Comparison of ENCODE assay signal across 9 cellular contexts in genomic region chr7:55018361-55019328, GRCh38. TPM values are rescaled to one million over a fixed set of nuclear protein-coding genes. Genes with fewer than 3 reads are reported as not detected.
A peak's percentile ranks its signal among the peaks of the same experiment; 100 is the strongest.
DNase-seq lines count a peak whose midpoint lies in the region; ATAC-seq, FAIRE-seq and TF ChIP-seq lines count a peak whose summit lies in the region.
"Had no signal": no experiment of that assay in that cellular context is flagged by ENCODE, and none has a peak within 500 bp of the region (broad histone marks: within the 10 kb centered on the region; RNA-seq: fewer than 3 reads in every experiment).

Gene EGFR (plus strand): TSS chr7:55019017. CDS start chr7:55019278, 261 bp downstream.

- POLR2A ChIA-PET in SK-N-SH (lab: Yijun Ruan, JAX): interaction anchor here (0.5 to 1.5 kb wide), 2 partner anchors 155 to 236 kb away, joined by 3 to 4 read pairs; no protein-coding TSS in a partner anchor

- H2AFZ ChIP-seq in SK-N-SH (ENCODE audit: low read depth): peak within 1 kb of the TSS; percentile 88; the same call in 1 of the 2 replicates

- peak; percentile 91 for FAIRE-seq in urothelium cell line (lab: Jason Lieb, UNC)

- TF ChIP-seq CTCF in SK-N-SH (IDR thresholded peaks at IDR 0.05) (no peak), fibroblast of mammary gland (conservative IDR thresholded peaks at IDR 0.05; ENCODE audit: control insufficient read depth, insufficient read depth, low read depth, low read length) (no peak)

- H3K27me3 Mint-ChIP-seq in stimulated activated naive CD8-positive, alpha-beta T cell treated with anti-CD3 and anti-CD28 coated beads, Interleukin-15, amount 100 ng/mL, for 72 hours: peaks cover 81% of the 10 kb centered on the region

- peaks cover 38% of the 10 kb centered on the region for H4K20me1 ChIP-seq in SK-N-SH (ENCODE audit: insufficient read depth)

- TF ChIP-seq RAD21 in SK-N-SH (IDR thresholded peaks at IDR 0.05; ENCODE audit: low read length): no peak

- no peak for TF ChIP-seq EP300 in SK-N-SH (IDR thresholded peaks at IDR 0.05; ENCODE audit: borderline replicate concordance in 1 of 2, low read depth in 1 of 2, low read length in 1 of 2)

- H3F3A ChIP-seq in SK-N-SH (replicated peaks; ENCODE audit: insufficient read depth): peaks cover 6% of the 10 kb centered on the region

- H3K4me3 Mint-ChIP-seq in stimulated activated naive CD8-positive, alpha-beta T cell treated with anti-CD3 and anti-CD28 coated beads, Interleukin-15, amount 100 ng/mL, for 72 hours: peak within 1 kb of the TSS; percentile 22 to 54
- H3K4me3 Mint-ChIP-seq: activated naive CD8-positive, alpha-beta T cell treated with anti-CD3 and anti-CD28 coated beads, Interleukin-2, amount 10 ng/mL, durations not matched to agents 7 days and 5 days had no signal

- ATAC-seq in stimulated activated naive CD8-positive, alpha-beta T cell treated with anti-CD3 and anti-CD28 coated beads, Interleukin-15, amount 100 ng/mL, for 72 hours: peak; percentile 44
- no peak for ATAC-seq in stimulated activated naive CD8-positive, alpha-beta T cell treated with anti-CD3 and anti-CD28 coated beads, Interleukin-15, Interleukin-2, amounts not matched to agents 100 U/mL and 50 U/mL, for 24 hours

- H3K36me3 ChIP-seq in SK-N-SH (replicated peaks in 1 of 2; ENCODE audit: control insufficient read depth in 1 of 2, insufficient read depth in 2 of 2, low read length in 1 of 2) (peaks cover 2 to 26% of the 10 kb centered on the region in 2 experiments), mucosa of stomach (ENCODE audit: control insufficient read depth, insufficient read depth, low read length) (no peaks in the 10 kb centered on the region)

- H3K27ac ChIP-seq in SK-N-SH (ENCODE audit: low read depth in 2 of 2, low read length in 1 of 2): peak within 1 kb of the TSS; percentile 53 to 67

- no peaks in the 10 kb centered on the region for H3K27me3 ChIP-seq in SK-N-SH (ENCODE audit: insufficient read depth)
- H3K27me3 ChIP-seq in mucosa of stomach (ENCODE audit: control insufficient read depth, insufficient read depth, low read length): peaks cover 6% of the 10 kb centered on the region

- no peaks in the 10 kb centered on the region for H3K9me3 Mint-ChIP-seq in stimulated activated naive CD8-positive, alpha-beta T cell treated with anti-CD3 and anti-CD28 coated beads, Interleukin-15, amount 100 ng/mL, for 72 hours

- 14% methylated on average over 92 of the region's 98 CpGs for WGBS in SK-N-SH (ENCODE audit: low lambda C conversion rate)

- peak within 1 kb of the TSS; percentile 83 for H3K4me2 ChIP-seq in SK-N-SH

- peak within 1 kb of the TSS; percentile 80 for H3K9ac ChIP-seq in SK-N-SH
- H3K9ac ChIP-seq in mucosa of stomach (ENCODE audit: low read length): peak within 1 kb of the TSS; percentile 82

- H3K4me3 ChIP-seq in SK-N-SH (ENCODE audit: low read depth in 2 of 2, low read length in 1 of 2): peak within 1 kb of the TSS; percentile 83 to 94
- H3K4me3 ChIP-seq in fibroblast of mammary gland (ENCODE audit: control insufficient read depth, low read depth, low read length): peak within 1 kb of the TSS; percentile 70
- peak within 1 kb of the TSS; percentile 45 for H3K4me3 ChIP-seq in mucosa of stomach (ENCODE audit: low read length)

- H3K27ac Mint-ChIP-seq in stimulated activated naive CD8-positive, alpha-beta T cell treated with anti-CD3 and anti-CD28 coated beads, Interleukin-15, amount 100 ng/mL, for 72 hours: peak within 1 kb of the TSS in 1 of 2 donors; percentile 76
- H3K27ac Mint-ChIP-seq: activated naive CD8-positive, alpha-beta T cell treated with anti-CD3 and anti-CD28 coated beads, Interleukin-2, amount 10 ng/mL, durations not matched to agents 7 days and 5 days had no signal

- no peaks in the 10 kb centered on the region for H3K9me2 ChIP-seq in SK-N-SH

- H3K9me3 ChIP-seq in SK-N-SH: no peaks in the 10 kb centered on the region
- H3K9me3 ChIP-seq in mucosa of stomach (ENCODE audit: control insufficient read depth, low read length): no peaks in the 10 kb centered on the region

- no peaks in the 10 kb centered on the region for H3K4me1 Mint-ChIP-seq in stimulated activated naive CD8-positive, alpha-beta T cell treated with anti-CD3 and anti-CD28 coated beads, Interleukin-15, amount 100 ng/mL, for 72 hours
- H3K4me1 Mint-ChIP-seq: activated naive CD8-positive, alpha-beta T cell treated with anti-CD3 and anti-CD28 coated beads, Interleukin-2, amount 10 ng/mL, durations not matched to agents 7 days and 5 days had no signal

- DNase-seq in stimulated activated naive CD8-positive, alpha-beta T cell treated with anti-CD3 and anti-CD28 coated beads, Interleukin-15, amount 100 ng/mL, for 72 hours: no peak
- no peak for DNase-seq in stimulated activated naive CD8-positive, alpha-beta T cell treated with anti-CD3 and anti-CD28 coated beads, Interleukin-15, Interleukin-2, amounts not matched to agents 100 U/mL and 50 U/mL, for 24 hours
- DNase-seq in SK-N-SH: peak; percentile 91
- peak; percentile 75 for DNase-seq in fibroblast of mammary gland (ENCODE audit: low read depth)
- peak; percentile 82 for DNase-seq in urothelium cell line (ENCODE audit: low spot score)
- no peak for DNase-seq in activated CD4-positive, alpha-beta T cell treated with anti-CD3 and anti-CD28 coated beads, Interleukin-2, amount 50 U/mL, for 4 hours
- DNase-seq in NCI-H2171 treated with DMSO at 0.1 percent for 48 hours (lab: John Stamatoyannopoulos, UW): no peak
- DNase-seq: activated naive CD8-positive, alpha-beta T cell treated with anti-CD3 and anti-CD28 coated beads, Interleukin-2, amount 10 ng/mL, durations not matched to agents 7 days and 5 days had no signal

- H3K4me1 ChIP-seq in SK-N-SH (ENCODE audit: control insufficient read depth in 1 of 2, insufficient read depth in 2 of 2, low read depth in 1 of 2, low read length in 1 of 2): peaks cover 4 to 13% of the 10 kb centered on the region in 2 experiments; a peak in 2 of 4 replicates
- H3K4me1 ChIP-seq in mucosa of stomach (ENCODE audit: control insufficient read depth, insufficient read depth, low read length): peaks cover 4% of the 10 kb centered on the region

- CTCF ChIA-PET in SK-N-SH (lab: Yijun Ruan, JAX): interaction anchor here (0.7 to 6.1 kb wide), 10 partner anchors 13 to 244 kb away, joined by 3 to 61 read pairs (median 4); no protein-coding TSS in a partner anchor

- peaks cover 54% of the 10 kb centered on the region for H3K79me2 ChIP-seq in SK-N-SH (ENCODE audit: insufficient read depth)

TF ChIP-seq in SK-N-SH, 30 proteins besides CTCF, POLR2A, EP300 and RAD21 (continues in another document):
- TF ChIP-seq GATA2 (CRISPR knock-in tag; IDR thresholded peaks at IDR 0.05) (no peak), FOXJ3 (CRISPR knock-in tag; IDR thresholded peaks at IDR 0.05) (no peak), PBX3 (IDR thresholded peaks at IDR 0.05) (no peak), USF1 (IDR thresholded peaks at IDR 0.05; ENCODE audit: borderline replicate concordance, low read depth) (no peak), NRF1 (IDR thresholded peaks at IDR 0.05; ENCODE audit: low read depth, low read length) (peak; percentile 45), ELF1 (IDR thresholded peaks at IDR 0.05) (no peak), MAX (IDR thresholded peaks at IDR 0.05; ENCODE audit: low read depth) (peak; percentile 65), IRF3 (IDR thresholded peaks at IDR 0.05; ENCODE audit: low read depth, low read length) (no peak), MXI1 (IDR thresholded peaks at IDR 0.05; ENCODE audit: low read depth, low read length) (no peak), JUND (IDR thresholded peaks at IDR 0.05) (no peak), RXRA (IDR thresholded peaks at IDR 0.05; ENCODE audit: borderline replicate concordance, low read depth) (no peak), NFIC (IDR thresholded peaks at IDR 0.05; ENCODE audit: borderline replicate concordance) (no peak), TAF1 (IDR thresholded peaks at IDR 0.05; ENCODE audit: borderline replicate concordance, low read depth, low read length) (peak; percentile 49), GABPA (IDR thresholded peaks at IDR 0.05; ENCODE audit: low read depth) (no peak), FOSL2 (IDR thresholded peaks at IDR 0.05; ENCODE audit: borderline replicate concordance, low read depth) (no peak), FOXM1 (IDR thresholded peaks at IDR 0.05; ENCODE audit: low read depth) (no peak)

RNA-seq across cellular contexts. Expression of gene EGFR, which starts in this region (rescaled TPM):
- 30.7 and 37.6 TPM in 2 replicates for polyA plus RNA-seq in SK-N-SH (2012; rRNA removed)
- 28.1 and 35.5 TPM in 2 replicates for polyA plus RNA-seq in SK-N-SH (2012; cell fraction: cytosol; rRNA removed)
- 63.1 and 73.2 TPM in 2 replicates for polyA plus RNA-seq in SK-N-SH (2012; cell fraction: nucleus; rRNA removed)

Comparison
In these comparisons a context has a peak if more than half of its experiments do, and no peak if none do; other contexts are left out.
1. DNase-seq: peak in SK-N-SH (single experiment), fibroblast of mammary gland (single experiment) and urothelium cell line (single experiment); none in stimulated activated naive CD8-positive, alpha-beta T cell treated with anti-CD3 and anti-CD28 coated beads, Interleukin-15, amount 100 ng/mL, for 72 hours (0 of 2), stimulated activated naive CD8-positive, alpha-beta T cell treated with anti-CD3 and anti-CD28 coated beads, Interleukin-15, Interleukin-2, amounts not matched to agents 100 U/mL and 50 U/mL, for 24 hours (single experiment), activated CD4-positive, alpha-beta T cell treated with anti-CD3 and anti-CD28 coated beads, Interleukin-2, amount 50 U/mL, for 4 hours (0 of 2) and NCI-H2171 treated with DMSO at 0.1 percent for 48 hours (single experiment).
2. Peak in every context shown above with its lines, with median percentiles within 50 percentile points of each other: H3K4me3 ChIP-seq.